ENCODE assay signal across 19 cellular contexts in the genomic region with DNA sequence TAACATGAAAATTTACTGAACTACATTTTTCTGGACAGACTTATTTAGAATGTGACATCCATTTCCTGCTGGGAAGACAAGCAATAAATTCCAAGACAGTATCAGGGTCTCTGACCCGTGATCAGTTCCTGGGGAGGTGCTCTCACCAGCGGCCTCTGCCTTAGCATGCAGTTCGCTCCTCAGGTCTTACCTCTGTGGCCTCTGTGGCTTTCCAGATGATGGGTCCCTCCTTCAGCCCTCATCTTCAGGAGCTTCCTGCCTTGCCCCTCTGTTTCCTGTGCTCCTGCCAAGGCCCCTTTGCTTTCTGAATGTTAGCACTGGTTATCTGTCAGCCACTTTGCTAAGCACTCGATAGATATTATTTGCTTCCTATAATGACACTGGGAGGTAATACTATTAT.
"Had no signal": no experiment of that assay in that cellular context is flagged by ENCODE, and none has a peak within 500 bp of the region (broad histone marks: within the 10 kb centered on the region; RNA-seq: fewer than 3 reads in every experiment).

No MANE protein-coding gene starts in this region.

- H3K4me3 ChIP-seq: coronary artery, esophagus squamous epithelium, gastrocnemius medialis, lower lobe of right lung, sigmoid colon, smooth muscle cell, thoracic aorta, vagina had no signal

- H3K9me3 ChIP-seq: esophagus squamous epithelium, gastrocnemius medialis, lower lobe of right lung, sigmoid colon, thoracic aorta, vagina had no signal

- H3K4me1 ChIP-seq: esophagus squamous epithelium, gastrocnemius medialis, lower lobe of right lung, sigmoid colon, vagina had no signal

- H3K27me3 ChIP-seq: esophagus squamous epithelium, gastrocnemius medialis, sigmoid colon, vagina had no signal

- H3K4me2 ChIP-seq: smooth muscle cell had no signal

- H3K36me3 ChIP-seq: esophagus squamous epithelium, lower lobe of right lung, sigmoid colon, thoracic aorta, vagina had no signal

- ATAC-seq: activated T-cell treated with anti-CD3 and anti-CD28 coated beads, Interleukin-2, amount 50 U/mL, for 72 hours; gastrocnemius medialis; lower lobe of right lung; naive thymus-derived CD4-positive, alpha-beta T cell had no signal

- DNase-seq: activated effector memory CD4-positive, alpha-beta T cell treated with Interleukin-2 at 50 U/mL for 16 hours; activated naive CD4-positive, alpha-beta T cell treated with anti-CD3 and anti-CD28 coated beads for 36 hours; activated T-cell treated with anti-CD3 and anti-CD28 coated beads, Interleukin-2, amount 50 U/mL, for 72 hours; cerebellar nuclear complex; esophagus squamous epithelium; gastrocnemius medialis; hypothalamus; lower lobe of right lung; naive thymus-derived CD4-positive, alpha-beta T cell; occipital lobe; posterior cingulate gyrus; sigmoid colon; stimulated activated CD4-positive, alpha-beta T cell treated with anti-CD3 and anti-CD28 coated beads, Interleukin-15, amount 100 ng/mL, for 24 hours; stimulated activated CD8-positive, alpha-beta memory T cell treated with anti-CD3 and anti-CD28 coated beads, Interleukin-4, amount 100 ng/mL, for 48 hours; stimulated activated naive CD4-positive, alpha-beta T cell had no signal

- H3K27ac ChIP-seq: coronary artery, esophagus squamous epithelium, lower lobe of right lung, sigmoid colon, thoracic aorta, vagina had no signal
